Comparison of ENCODE assay signal across 8 cellular contexts in the genomic region with DNA sequence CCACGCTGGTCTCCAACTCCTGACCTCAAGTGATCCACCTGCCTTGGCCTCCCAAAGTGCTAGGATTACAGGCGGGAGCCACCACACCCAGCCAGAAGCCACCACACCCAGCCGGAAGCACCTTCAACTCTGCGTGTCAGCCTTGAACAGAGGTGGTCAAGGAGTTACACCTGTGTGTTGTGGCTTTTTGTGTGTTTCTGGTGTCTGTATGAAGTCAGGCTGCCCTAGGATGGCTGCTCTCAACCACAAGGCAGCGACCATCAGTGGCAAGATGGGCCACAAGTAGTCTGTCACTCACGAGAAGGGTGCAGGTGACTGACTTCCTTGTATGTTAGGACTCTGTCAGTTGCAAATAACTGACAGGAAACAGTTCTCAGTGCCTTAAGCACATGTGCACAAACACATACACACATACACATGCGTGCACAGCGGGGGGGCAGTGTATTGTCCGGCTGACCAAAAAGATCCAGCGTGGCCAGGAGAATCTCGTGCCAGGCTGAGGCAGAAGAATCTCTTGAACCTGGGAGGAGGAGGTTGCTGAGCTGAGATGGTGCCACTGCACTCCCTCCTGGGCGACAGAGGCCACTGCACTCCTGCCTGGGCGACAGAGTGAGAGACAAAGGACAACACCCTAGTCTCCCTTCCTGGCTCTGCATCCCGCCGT. TPM values are rescaled to one million over a fixed set of nuclear protein-coding genes. Genes with fewer than 3 reads are reported as not detected.
DNase-seq lines count a peak whose midpoint lies in the region; ATAC-seq and TF ChIP-seq lines count a peak whose summit lies in the region.

No MANE protein-coding gene starts in this region.

- no peak overlapping the region for H3K4ac ChIP-seq in IMR-90 (ENCODE audit: low read depth, low read length)

- no peak overlapping the region for H3K23ac ChIP-seq in IMR-90 (ENCODE audit: low read depth, low read length)

- peak overlapping the region; percentile 55 for H3K4me3 Mint-ChIP-seq in CD4-positive, alpha-beta T cell

- no peaks in the 10 kb centered on the region for H3K27me3 ChIP-seq in CD4-positive, alpha-beta T cell (ENCODE audit: control insufficient read depth, insufficient read depth, low read length)
- no peaks in the 10 kb centered on the region for H3K27me3 ChIP-seq in IMR-90 (ENCODE audit: control insufficient read depth, insufficient read depth, low read length)
- no peaks in the 10 kb centered on the region for H3K27me3 ChIP-seq in right lobe of liver
- no peaks in the 10 kb centered on the region for H3K27me3 ChIP-seq in ascending aorta

- no peak overlapping the region for H3K9ac ChIP-seq in IMR-90 (ENCODE audit: low read depth, low read length)

- no peaks in the 10 kb centered on the region for H3K27me3 Mint-ChIP-seq in CD4-positive, alpha-beta T cell

- H3K36me3 Mint-ChIP-seq in CD4-positive, alpha-beta T cell (ENCODE audit: low read depth): peaks cover 45% of the 10 kb centered on the region

- peak; percentile 41 for TF ChIP-seq RAD21 in IMR-90 (IDR thresholded peaks at IDR 0.05; ENCODE audit: low read length)

- H2AK5ac ChIP-seq in IMR-90 (ENCODE audit: low read depth, low read length): no peak overlapping the region

- H3K36me3 ChIP-seq in IMR-90 (ENCODE audit: control insufficient read depth, insufficient read depth, low read length) (peaks cover 2% of the 10 kb centered on the region; the same call in 1 of the 2 replicates), right lobe of liver (no peaks in the 10 kb centered on the region), ascending aorta (peaks cover 11 to 33% of the 10 kb centered on the region in 2 donors)

- H3K9me3 Mint-ChIP-seq in CD4-positive, alpha-beta T cell: no peaks in the 10 kb centered on the region

- POLR2A ChIA-PET in CD4-positive, alpha-beta T cell (lab: Charles Lee): interaction anchor here (1.1 to 2.2 kb wide), 8 partner anchors 10 to 131 kb away, joined by 3 to 43 read pairs (median 6); partner anchors contain the start of gene P2RX7
- POLR2A ChIA-PET in IMR-90 (lab: Charles Lee; ENCODE audit: unreplicated experiment): no interaction called here

- H4K20me1 ChIP-seq in IMR-90 (ENCODE audit: insufficient read depth, low read length): no peaks in the 10 kb centered on the region

- H2AFZ ChIP-seq in IMR-90 (replicated peaks; ENCODE audit: low read length, poor library complexity): no peak overlapping the region

- H3K14ac ChIP-seq in IMR-90 (replicated peaks; ENCODE audit: low read depth, low read length): no peak overlapping the region

- H4K5ac ChIP-seq in IMR-90 (ENCODE audit: low read depth, low read length): no peak overlapping the region

- no TSS peak for BruUV-seq in IMR-90 (replicated peaks; lab: Mats Ljungman, UMichigan)

- no CpG with 5 or more reads among the region's 15 CpGs for WGBS in IMR-90 (ENCODE audit: extremely low coverage in 2 of 2, insufficient read length in 1 of 2), 2 experiments
- WGBS in right lobe of liver (ENCODE audit: insufficient coverage, low coverage, low lambda C conversion rate, missing lambda C conversion rate): 77% methylated on average over 7 of the region's 15 CpGs

- intact Hi-C loops in CD4-positive, alpha-beta T cell (cut with DNase I, micrococcal nuclease): loop anchor here (5.0 to 10.0 kb wide), 2 partner anchors 91 to 109 kb away; partner anchors contain the start of gene P2RX7 (in 1 of the 2)
- intact Hi-C loops in IMR-90 (cut with micrococcal nuclease): no loop called here
- intact Hi-C loops in right lobe of liver (cut with DNase I): loop anchor here (10.0 kb wide), 2 partner anchors 89 to 99 kb away; partner anchors contain the start of gene P2RX7 (in 1 of the 2)
- intact Hi-C loops in ascending aorta (cut with DNase I): no loop called here

- H3K56ac ChIP-seq in IMR-90 (ENCODE audit: extremely low read depth, insufficient read depth, low read length): no peak overlapping the region

- no peak overlapping the region for H3K18ac ChIP-seq in IMR-90 (ENCODE audit: low read depth, low read length)

- no peaks in the 10 kb centered on the region for H3K79me1 ChIP-seq in IMR-90 (ENCODE audit: low read depth in 1 of 2, low read length in 2 of 2)

- no peak overlapping the region for H2BK120ac ChIP-seq in IMR-90 (ENCODE audit: low read depth, low read length)

- H3K9me1 ChIP-seq in IMR-90 (ENCODE audit: insufficient read depth, low read length): 0 out of 2 replicates have a peak, but pooled peaks cover 3% of the 10 kb centered on the region

- CTCF ChIA-PET in CD4-positive, alpha-beta T cell (lab: Charles Lee): interaction anchor here (0.6 to 1.6 kb wide), 3 partner anchors 17 to 164 kb away, joined by 3 to 6 read pairs (median 3); no protein-coding TSS in a partner anchor
- CTCF ChIA-PET in IMR-90 (lab: Yijun Ruan, JAX): no interaction called here

- TF ChIP-seq POLR2A in IMR-90 (IDR thresholded peaks at IDR 0.05; ENCODE audit: low read depth, low read length): no peak
- no peak for TF ChIP-seq POLR2A in right lobe of liver (IDR thresholded peaks at IDR 0.05)

- no peak overlapping the region for H2AK9ac ChIP-seq in IMR-90 (replicated peaks; ENCODE audit: low read depth, low read length, poor library complexity)

- H3K4me2 ChIP-seq in IMR-90 (ENCODE audit: low read depth, low read length): no peak overlapping the region

- dilution Hi-C loops in IMR-90 (cut with HindIII; ENCODE audit: low sequenced_read_pairs, unreplicated experiment): no loop called here

- no peak overlapping the region for H2BK5ac ChIP-seq in IMR-90 (ENCODE audit: low read depth, low read length, poor library complexity, severe bottlenecking)

- in situ Hi-C loops in IMR-90 (cut with MboI; ENCODE audit: low sequenced_read_pairs): no loop called here

- H2BK15ac ChIP-seq in IMR-90 (ENCODE audit: low read depth, low read length): no peak overlapping the region

- H3K9me3 ChIP-seq in CD4-positive, alpha-beta T cell (ENCODE audit: control insufficient read depth, low read length): no peaks in the 10 kb centered on the region
- H3K9me3 ChIP-seq in IMR-90 (ENCODE audit: control insufficient read depth, insufficient read depth, low read length) (no peaks in the 10 kb centered on the region), right lobe of liver (no peaks in the 10 kb centered on the region), ascending aorta (no peaks in the 10 kb centered on the region)

- peaks cover 47% of the 10 kb centered on the region for H3K4me1 Mint-ChIP-seq in CD4-positive, alpha-beta T cell (ENCODE audit: low read depth)

- H3K4me1 ChIP-seq in IMR-90 (ENCODE audit: control insufficient read depth, insufficient read depth, low read length) (no peaks in the 10 kb centered on the region), right lobe of liver (peaks cover 0 to 24% (median 9%) of the 10 kb centered on the region in 4 donors), ascending aorta (no peaks in the 10 kb centered on the region)

- no peak overlapping the region for H3K4me3 ChIP-seq in IMR-90 (ENCODE audit: insufficient read depth, low read depth, low read length)
- H3K4me3 ChIP-seq in right lobe of liver: no peak overlapping the region
- no peak overlapping the region for H3K4me3 ChIP-seq in ascending aorta

- H4K91ac ChIP-seq in IMR-90 (ENCODE audit: insufficient read depth, low read depth, low read length): no peak overlapping the region

- peak in 6 of 10 experiments; percentile 23 to 54 (median 32) for DNase-seq in CD4-positive, alpha-beta T cell
- DNase-seq in IMR-90: no peak
- peak; percentile 19 for DNase-seq in activated T-helper 1 cell treated with Interleukin-2 at 50 U/mL for 16 hours (ENCODE audit: low read depth)
- peak in 1 of 3 donors; percentile 72 for DNase-seq in right lobe of liver
- DNase-seq in pons (ENCODE audit: low spot score): no peak
- DNase-seq in ascending aorta (ENCODE audit: low spot score in 2 of 2): no peak

- peak overlapping the region; percentile 88 for H3K27ac Mint-ChIP-seq in CD4-positive, alpha-beta T cell

- peak overlapping the region; percentile 48 for H3K27ac ChIP-seq in CD4-positive, alpha-beta T cell (ENCODE audit: low read depth, low read length)
- H3K27ac ChIP-seq in IMR-90 (ENCODE audit: insufficient read depth, low read length) (no peak overlapping the region), right lobe of liver (no peak overlapping the region), ascending aorta (no peak overlapping the region)

- peak; percentile 53 for ATAC-seq in CD4-positive, alpha-beta T cell (ENCODE audit: poor library complexity)
- ATAC-seq in IMR-90 (ENCODE audit: low read depth): no peak
- ATAC-seq in right lobe of liver: peak; percentile 70 to 84 (median 77)
- no peak for ATAC-seq in GM21515 (IDR thresholded peaks at IDR 0.05; ENCODE audit: unreplicated experiment)
- no peak for ATAC-seq in GM18870 (IDR thresholded peaks at IDR 0.05; ENCODE audit: unreplicated experiment)

- H2BK20ac ChIP-seq in IMR-90 (ENCODE audit: low read depth, low read length): no peak overlapping the region

- no peak overlapping the region for H4K8ac ChIP-seq in IMR-90 (ENCODE audit: low read depth in 2 of 2, low read length in 2 of 2)

- TF ChIP-seq CTCF in CD4-positive, alpha-beta T cell (IDR thresholded peaks at IDR 0.05): no peak
- peak; percentile 25; the same call in 1 of the 2 replicates for TF ChIP-seq CTCF in IMR-90 (conservative IDR thresholded peaks at IDR 0.05; ENCODE audit: low read depth, low read length)
- peak; percentile 35 to 64 (median 48) for TF ChIP-seq CTCF in right lobe of liver (IDR thresholded peaks at IDR 0.05)
- TF ChIP-seq CTCF in ascending aorta (IDR thresholded peaks at IDR 0.05): no peak

TF ChIP-seq in IMR-90, 13 proteins besides CTCF, POLR2A, EP300 and RAD21:
- TF ChIP-seq FOS (IDR thresholded peaks at IDR 0.05; ENCODE audit: low read depth, low read length) (no peak), SMC3 (IDR thresholded peaks at IDR 0.05; ENCODE audit: low read depth, low read length) (peak; percentile 39; the same call in 1 of the 2 replicates)
TF ChIP-seq in IMR-90: peak in this region for 1.

RNA-seq across cellular contexts. Expression of gene P2RX4, which starts 13.5 kb away (rescaled TPM):
- total RNA-seq in CD4-positive, alpha-beta T cell: 10 to 100 TPM; 36.2 to 37.4 TPM
- total RNA-seq in IMR-90 (2012; rRNA removed): 8.3 and 9.5 TPM in 2 replicates
- 12.6 and 13.6 TPM in 2 replicates for polyA plus RNA-seq in IMR-90 (2012; rRNA removed)
- polyA plus RNA-seq in IMR-90 (2012; cell fraction: cytosol; rRNA removed): 19.9 and 29.3 TPM in 2 replicates
- polyA plus RNA-seq in IMR-90 (2012; cell fraction: nucleus; rRNA removed; ENCODE audit: low replicate concordance): 19.5 and 20.0 TPM in 2 replicates
- total RNA-seq in right lobe of liver: 10 to 100 TPM; 11.5 to 79.7 (median 21.9) TPM
- total RNA-seq in ascending aorta: 4.3 TPM

Comparison
In these comparisons a context has a peak if more than half of its experiments do, and no peak if none do; other contexts are left out.
1. ATAC-seq: peak in CD4-positive, alpha-beta T cell (single experiment) and right lobe of liver (4 of 4); none in IMR-90 (single experiment), GM21515 (single experiment) and GM18870 (single experiment).
2. DNase-seq: peak in CD4-positive, alpha-beta T cell (6 of 10) and activated T-helper 1 cell treated with Interleukin-2 at 50 U/mL for 16 hours (single experiment); none in IMR-90 (single experiment), pons (single experiment) and ascending aorta (0 of 2).
3. CTCF ChIP-seq: peak in IMR-90 (single experiment) and right lobe of liver (4 of 4); none in CD4-positive, alpha-beta T cell (single experiment) and ascending aorta (0 of 3).
4. intact Hi-C loops: an anchor here in CD4-positive, alpha-beta T cell (5.0 to 10.0 kb wide) and right lobe of liver (10.0 kb wide); none called in IMR-90 and ascending aorta.